In genomic region chrX:153334654-153335295, GRCh38 we compare ENCODE assay signal across 8 cellular contexts. TPM values are rescaled to one million over a fixed set of nuclear protein-coding genes. Genes with fewer than 3 reads are reported as not detected.
DNase-seq lines count a peak whose midpoint lies in the region; ATAC-seq and TF ChIP-seq lines count a peak whose summit lies in the region.

No MANE protein-coding gene starts in this region.

- peak; percentile 2 for DNase-seq in stimulated activated naive CD4-positive, alpha-beta T cell treated with Interleukin-2 at 50 U/mL for 16 hours (lab: John Stamatoyannopoulos, UW)
- no peak for DNase-seq in stimulated activated naive CD4-positive, alpha-beta T cell (lab: John Stamatoyannopoulos, UW)
- no peak for DNase-seq in brain microvascular endothelial cell
- DNase-seq in stimulated activated CD4-positive, alpha-beta T cell treated with anti-CD3 and anti-CD28 coated beads, Interleukin-4, amount 100 ng/mL, for 4 hours, result no peak
- no peak for DNase-seq in inferior parietal cortex (ENCODE audit: extremely low spot score)

- H3K27ac ChIP-seq in brain microvascular endothelial cell, result peak overlapping the region; percentile 80

- no peaks in the 10 kb centered on the region for H3K27me3 ChIP-seq in brain microvascular endothelial cell (replicated peaks)
- no peaks in the 10 kb centered on the region for H3K27me3 ChIP-seq in mononuclear cell (ENCODE audit: insufficient read depth, low read length)

- no peak for ATAC-seq in HG03175 (IDR thresholded peaks at IDR 0.05; ENCODE audit: unreplicated experiment)
- no peak for ATAC-seq in GM18873 (IDR thresholded peaks at IDR 0.05; ENCODE audit: low FRiP score, unreplicated experiment)

- in situ Hi-C loops in brain microvascular endothelial cell (cut with HindIII; ENCODE audit: low pct_ligation_motif_present, low sequenced_read_pairs), result no loop called here

- peaks cover 3% of the 10 kb centered on the region for H3K36me3 ChIP-seq in brain microvascular endothelial cell (replicated peaks)

- H3K4me3 ChIP-seq in brain microvascular endothelial cell (ENCODE audit: low read depth, low read length) (peak overlapping the region; percentile 75), mononuclear cell (ENCODE audit: low read length) (peak overlapping the region; percentile 46)

- H3K9me3 ChIP-seq in mononuclear cell (ENCODE audit: low read depth, low read length), result no peaks in the 10 kb centered on the region

- H3K4me1 ChIP-seq in mononuclear cell (ENCODE audit: insufficient read depth, low read length), result peaks cover 12% of the 10 kb centered on the region

- no peak for TF ChIP-seq CTCF in brain microvascular endothelial cell (IDR thresholded peaks at IDR 0.05; ENCODE audit: low read depth, low read length, missing control alignments)

RNA-seq across cellular contexts. Expression of gene ZNF275, which starts 0.8 kb away (rescaled TPM):
- total RNA-seq in mononuclear cell, result 7.8 TPM

RNA-seq across cellular contexts. Expression of gene PNMA6F, which starts 13.2 kb away (rescaled TPM):
- not detected for total RNA-seq in mononuclear cell
